In genomic region chr1:171486048-171486519, GRCh38 we compare ENCODE assay signal across 8 cellular contexts. TPM values are rescaled to one million over a fixed set of nuclear protein-coding genes. Genes with fewer than 3 reads are reported as not detected.
A peak's percentile ranks its signal among the peaks of the same experiment; 100 is the strongest.
DNase-seq lines count a peak whose midpoint lies in the region; ATAC-seq, FAIRE-seq and TF ChIP-seq lines count a peak whose summit lies in the region.

No MANE protein-coding gene starts in this region.

- H3K4me2 ChIP-seq in GM12878 (ENCODE audit: control insufficient read depth, insufficient read depth) = peak overlapping the region; percentile 84

- 0 out of 4 replicates have a peak, but pooled peaks of 1 of the 2 experiments have one; percentile 3 for TF ChIP-seq EP300 in GM12878 (IDR thresholded peaks at IDR 0.05; ENCODE audit: borderline replicate concordance in 1 of 2, control insufficient read depth in 1 of 2, low read depth in 2 of 2, low read length in 2 of 2)

- peaks cover 6% of the 10 kb centered on the region for H4K20me1 ChIP-seq in GM12878 (ENCODE audit: control insufficient read depth, insufficient read depth)

- no peaks in the 10 kb centered on the region for H3K27me3 Mint-ChIP-seq in T-helper 1 cell treated with Interleukin-12 subunit alpha and Interleukin-12 subunit beta and Interleukin-4 antibody, amounts not matched to agents 30 μg/mL and 1 μg/mL, for 36 hours (ENCODE audit: low read depth)

- SMC1A ChIA-PET in GM12878 (lab: Charles Lee; ENCODE audit: uncharacterized antibody, unreplicated experiment) = interaction anchor here (0.7 to 4.6 kb wide), 16 partner anchors 8 to 1178 kb away, joined by 3 to 22 read pairs (median 4); partner anchors contain the start of gene VAMP4

- WGBS in GM12878 (ENCODE audit: insufficient coverage, insufficient replicate concordance, low lambda C conversion rate, missing lambda C conversion rate) = under 1% methylated on average over 17 of the region's 17 CpGs

- H3K27ac Mint-ChIP-seq in T-helper 1 cell treated with Interleukin-12 subunit alpha and Interleukin-12 subunit beta and Interleukin-4 antibody, amounts not matched to agents 30 μg/mL and 1 μg/mL, for 36 hours = peak overlapping the region; percentile 94

- no peak for FAIRE-seq in GM12878 (lab: Jason Lieb, UNC)

- BruUV-seq in GM12878 (replicated peaks; lab: Mats Ljungman, UMichigan) = no TSS peak

- POLR2A ChIA-PET in GM12878 (lab: Charles Lee) = interaction anchor here (0.6 to 2.3 kb wide), 6 partner anchors 10 to 255 kb away, joined by 3 to 10 read pairs (median 4); partner anchors contain the start of genes FMO4 and VAMP4

- TF ChIP-seq RAD21 in GM12878 (IDR thresholded peaks at IDR 0.05; ENCODE audit: insufficient read depth, low read depth, low read length) = no peak

- H3K27me3 ChIP-seq in GM12878 (replicated peaks in 1 of 2; ENCODE audit: control insufficient read depth in 2 of 2, insufficient read depth in 2 of 2, low read length in 1 of 2) (no peaks in the 10 kb centered on the region), iPS-20b (ENCODE audit: insufficient read depth, low read length) (no peaks in the 10 kb centered on the region)

- peaks cover 50% of the 10 kb centered on the region for H3K4me1 Mint-ChIP-seq in T-helper 1 cell treated with Interleukin-12 subunit alpha and Interleukin-12 subunit beta and Interleukin-4 antibody, amounts not matched to agents 30 μg/mL and 1 μg/mL, for 36 hours (ENCODE audit: low read depth)

- RAD21 ChIA-PET in GM12878 (lab: Charles Lee; ENCODE audit: unreplicated experiment) = interaction anchor here (0.6 to 2.1 kb wide), 11 partner anchors 8 to 355 kb away, joined by 3 to 13 read pairs (median 5); partner anchors contain the start of genes DNM3, FMO4 and VAMP4

- H3K36me3 ChIP-seq in GM12878 (ENCODE audit: control insufficient read depth in 2 of 2, insufficient read depth in 2 of 2, low read length in 1 of 2) (no peaks in the 10 kb centered on the region; a peak in 2 of 4 replicates), iPS-20b (ENCODE audit: insufficient read depth, low read depth, low read length) (peaks cover 26% of the 10 kb centered on the region)

- no peak for TF ChIP-seq POLR2A in GM12878 (IDR thresholded peaks at IDR 0.05; ENCODE audit: low read depth, low read length)

- H3K9me3 ChIP-seq in GM12878 (replicated peaks; ENCODE audit: control insufficient read depth, insufficient read depth, low read length) = no peaks in the 10 kb centered on the region
- no peaks in the 10 kb centered on the region for H3K9me3 ChIP-seq in iPS-20b (ENCODE audit: insufficient read depth, low read depth, low read length)

- peak overlapping the region; percentile 84; the same call in 1 of the 2 replicates for H2AFZ ChIP-seq in GM12878 (ENCODE audit: control insufficient read depth, low read depth, low read length)

- peak; percentile 70 for ATAC-seq in GM12878

- H3K4me3 ChIP-seq in GM12878 (peak overlapping the region; percentile 90), iPS-20b (ENCODE audit: low read length) (peak overlapping the region; percentile 89)

- H3K36me3 Mint-ChIP-seq in T-helper 1 cell treated with Interleukin-12 subunit alpha and Interleukin-12 subunit beta and Interleukin-4 antibody, amounts not matched to agents 30 μg/mL and 1 μg/mL, for 36 hours (ENCODE audit: low read depth) = peaks cover 26% of the 10 kb centered on the region

- peak; percentile 35 for DNase-seq in GM04504 (ENCODE audit: low read depth)
- peak; percentile 29 for DNase-seq in H4 (ENCODE audit: low spot score)
- peak; percentile 85 to 90 for DNase-seq in Kasumi-1 (lab: John Stamatoyannopoulos, UW)
- peak; percentile 46 for DNase-seq in GM12878 (ENCODE audit: low read depth, low spot score)
- DNase-seq in smooth muscle cell of the brain vasculature (ENCODE audit: low read depth, low spot score) = peak; percentile 23
- no peak for DNase-seq in mesenteric fat pad (ENCODE audit: low spot score)

- peaks cover 59% of the 10 kb centered on the region for H3K79me2 ChIP-seq in GM12878 (ENCODE audit: control insufficient read depth, insufficient read depth, low read length)

- in situ Hi-C loops in GM12878 (cut with MboI) = no loop called here

- H3K4me3 Mint-ChIP-seq in T-helper 1 cell treated with Interleukin-12 subunit alpha and Interleukin-12 subunit beta and Interleukin-4 antibody, amounts not matched to agents 30 μg/mL and 1 μg/mL, for 36 hours = peak overlapping the region; percentile 96

- peak overlapping the region; percentile 98 for H3K9ac ChIP-seq in GM12878 (ENCODE audit: control insufficient read depth, insufficient read depth, low read length)
- H3K9ac ChIP-seq in iPS-20b (ENCODE audit: low read depth, low read length) = peak overlapping the region; percentile 98

- H3K9me3 Mint-ChIP-seq in T-helper 1 cell treated with Interleukin-12 subunit alpha and Interleukin-12 subunit beta and Interleukin-4 antibody, amounts not matched to agents 30 μg/mL and 1 μg/mL, for 36 hours = no peaks in the 10 kb centered on the region

- intact Hi-C loops in GM12878 (cut with micrococcal nuclease; ENCODE audit: unreplicated experiment) = loop anchor here (5.0 to 10.0 kb wide), 4 partner anchors 229 to 1411 kb away; partner anchors contain the start of genes KIFAP3, SUCO and VAMP4

- CTCF ChIA-PET in GM12878 (lab: Yijun Ruan, JAX) = interaction anchor here (0.6 to 3.7 kb wide), 28 partner anchors 8 to 500 kb away, joined by 3 to 27 read pairs (median 5); partner anchors contain the start of genes FMO4 and MYOCOS

- no peak for TF ChIP-seq CTCF in GM12878 (IDR thresholded peaks at IDR 0.05 in 2 of 3, conservative IDR thresholded peaks at IDR 0.05 in 1 of 3; ENCODE audit: control insufficient read depth in 2 of 3, extremely low read depth in 1 of 3, insufficient read depth in 1 of 3, low read depth in 3 of 3, low read length in 3 of 3)

- H3K4me1 ChIP-seq in GM12878 (ENCODE audit: control insufficient read depth, insufficient read depth, low read length) (no peaks in the 10 kb centered on the region; the same call in 1 of the 2 replicates), iPS-20b (ENCODE audit: insufficient read depth, low read length) (peaks cover 9% of the 10 kb centered on the region)

- H3K27ac ChIP-seq in GM12878 (ENCODE audit: control insufficient read depth, insufficient read depth) = peak overlapping the region; percentile 98
- H3K27ac ChIP-seq in iPS-20b (ENCODE audit: low read length) = peak overlapping the region; percentile 93

TF ChIP-seq in GM12878, 131 proteins besides CTCF, POLR2A, EP300 and RAD21 (continues in another document):
- TF ChIP-seq STAT1 (conservative IDR thresholded peaks at IDR 0.05) (no peak), SMC3 (IDR thresholded peaks at IDR 0.05; ENCODE audit: borderline replicate concordance, low read length) (no peak), ZBTB40 (IDR thresholded peaks at IDR 0.05; ENCODE audit: borderline replicate concordance) (no peak)

RNA-seq across cellular contexts. Expression of gene PRRC2C, which starts 0.8 kb away (rescaled TPM):
- total RNA-seq in H4 (2014; rRNA removed; shearing (Covaris generic)) = 32.5 and 37.8 TPM in 2 replicates
- total RNA-seq in GM12878 (2013; cell fraction: nucleolus; rRNA removed) = 179 and 193 TPM in 2 replicates
- total RNA-seq in GM12878 (2014; rRNA removed) = 72.6 and 72.9 TPM in 2 replicates
- total RNA-seq in GM12878 (2014; rRNA removed; fragmentation: Illumina TruSeq; extraction: Trizol) = 73.3 and 81.9 TPM in 2 replicates
- total RNA-seq in GM12878 (2021) = 180 and 182 TPM in 2 replicates
- polyA plus RNA-seq in GM12878 (2011; ENCODE audit: low read depth) = 71.5 TPM
- polyA plus RNA-seq in GM12878 (2011; rRNA removed) = 88.9 and 95.8 TPM in 2 replicates
- polyA plus RNA-seq in GM12878 (2011; cell fraction: cytosol; rRNA removed) = 99.8 and 140 TPM in 2 replicates
- 70.7 and 80.7 TPM in 2 replicates for polyA plus RNA-seq in GM12878 (2011; cell fraction: nucleus; rRNA removed)
- polyA plus RNA-seq in GM12878 (2012) = 74.9 and 86.2 TPM in 2 replicates
- polyA plus RNA-seq in GM12878 (2014; fragmentation: Illumina TruSeq; extraction: Trizol) = 152 and 182 TPM in 2 replicates
- polyA plus RNA-seq in GM12878 (2014; fragmentation: Nextera tagmentation; extraction: Ambion mirVana) = 10 to 100 TPM; 53.4 to 74.2 TPM
- 80.2 and 87.9 TPM in 2 replicates for polyA plus RNA-seq in GM12878 (2014; rRNA removed)
- polyA plus RNA-seq in GM12878 (2016; fragmentation: Nextera tagmentation; extraction: Ambion mirVana) = 100 to 1,000 TPM; 122 to 128 TPM
- 110 and 111 TPM in 2 replicates for polyA minus RNA-seq in GM12878 (2011; rRNA and poly(A)+ RNA removed)
- polyA minus RNA-seq in GM12878 (2011; cell fraction: cytosol; rRNA and poly(A)+ RNA removed) = 61.1 and 93.8 TPM in 2 replicates
- polyA minus RNA-seq in GM12878 (2011; cell fraction: nucleus; rRNA and poly(A)+ RNA removed) = 38.9 and 64.9 TPM in 2 replicates
- 139 TPM for total RNA-seq in mesenteric fat pad
